Comparison of ENCODE assay signal across 25 cellular contexts in the genomic region with DNA sequence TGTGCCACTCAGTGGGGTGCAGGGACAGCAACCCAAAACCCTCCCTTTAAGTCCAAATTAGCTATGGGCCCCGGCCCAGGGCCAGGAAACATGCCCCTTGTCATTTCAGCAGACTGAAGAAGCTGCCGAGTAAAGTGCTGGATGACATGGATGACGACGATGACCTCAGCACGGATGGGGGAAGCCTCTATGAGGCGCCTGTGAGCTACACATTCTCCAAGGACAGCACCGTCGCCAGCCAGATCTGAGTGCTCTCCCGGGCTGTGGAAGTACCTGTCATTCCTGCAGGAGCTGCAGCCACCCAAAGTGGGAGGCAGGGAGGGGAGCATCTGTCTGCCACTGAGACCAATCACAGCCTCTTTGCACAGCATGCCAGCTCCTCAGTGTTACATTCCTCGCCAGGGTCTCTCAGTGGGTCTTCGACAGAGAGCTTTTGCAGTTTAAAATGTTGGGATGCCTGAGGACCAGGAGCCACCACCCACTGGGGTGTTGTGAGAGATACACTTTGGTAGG.
"Had no signal": no experiment of that assay in that cellular context is flagged by ENCODE, and none has a peak within 500 bp of the region (broad histone marks: within the 10 kb centered on the region; RNA-seq: fewer than 3 reads in every experiment).

No MANE protein-coding gene starts in this region.

- H3K27me3 ChIP-seq: esophagus squamous epithelium, pancreas, tibial nerve, upper lobe of left lung had no signal

- H3K36me3 ChIP-seq: sigmoid colon had no signal

- H3K9me3 ChIP-seq: esophagus squamous epithelium, pancreas, sigmoid colon, thoracic aorta, tibial nerve, upper lobe of left lung had no signal

- DNase-seq: dermis blood vessel endothelial cell; effector memory CD4-positive, alpha-beta T cell; erythroblast; esophagus squamous epithelium; foreskin melanocyte; glutamatergic neuron; hypothalamus; kidney; mesenchymal stem cell; midbrain; naive thymus-derived CD4-positive, alpha-beta T cell; occipital lobe; pancreas; retina; sigmoid colon; stimulated activated CD4-positive, alpha-beta T cell treated with anti-CD3 and anti-CD28 coated beads, Interleukin-4, amount 100 ng/mL, for 4 hours; stimulated activated naive CD8-positive, alpha-beta T cell treated with anti-CD3 and anti-CD28 coated beads, Interleukin-15, Interleukin-2, amounts not matched to agents 100 U/mL and 50 U/mL, for 24 hours; upper lobe of left lung had no signal

- ATAC-seq: left lobe of liver; naive thymus-derived CD4-positive, alpha-beta T cell; pancreas; stimulated activated memory B cell treated with anti-CD40 and anti-IgM and Interleukin-4, amounts not matched to agents 10 μg/mL and 1 μg/mL and 100 μg/mL, for 72 hours; stimulated activated naive CD8-positive, alpha-beta T cell treated with anti-CD3 and anti-CD28 coated beads, Interleukin-15, Interleukin-2, amounts not matched to agents 100 U/mL and 50 U/mL, for 24 hours had no signal

- H3K4me3 ChIP-seq: coronary artery, esophagus squamous epithelium, pancreas, sigmoid colon, thoracic aorta, tibial nerve, upper lobe of left lung had no signal

- FAIRE-seq: endometrium, kidney, pancreas, urothelium cell line had no signal

- H3K27ac ChIP-seq: coronary artery, esophagus squamous epithelium, sigmoid colon, thoracic aorta, tibial nerve had no signal
